ENCODE assay signal across 26 cellular contexts in the genomic region with DNA sequence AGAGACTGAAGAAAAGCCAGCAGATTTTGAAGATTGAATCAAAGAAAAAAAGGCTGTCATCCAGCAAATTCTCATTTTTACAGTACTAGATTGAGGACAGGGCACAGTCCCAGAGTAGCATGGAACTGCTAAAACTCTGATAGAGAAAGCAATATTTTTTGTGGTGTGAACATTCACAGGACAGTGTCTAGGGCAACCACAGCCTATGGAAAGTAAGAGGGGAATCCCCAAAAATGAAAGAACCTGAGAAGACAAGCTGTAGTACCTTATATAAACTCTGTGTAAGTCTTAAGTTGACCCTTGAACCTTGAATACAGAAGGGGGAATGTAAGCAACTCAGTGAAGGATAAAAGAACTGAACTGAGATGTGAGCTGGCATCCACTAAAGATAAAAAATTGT.
A peak's percentile ranks its signal among the peaks of the same experiment; 100 is the strongest.
DNase-seq lines count a peak whose midpoint lies in the region; ATAC-seq, FAIRE-seq and TF ChIP-seq lines count a peak whose summit lies in the region.
"Had no signal": no experiment of that assay in that cellular context is flagged by ENCODE, and none has a peak within 500 bp of the region (broad histone marks: within the 10 kb centered on the region; RNA-seq: fewer than 3 reads in every experiment).

No MANE protein-coding gene starts in this region.

- no peak overlapping the region for H3K4me3 ChIP-seq in GM12878
- H3K4me3 ChIP-seq in heart right ventricle: no peak overlapping the region
- H3K4me3 ChIP-seq in tibial nerve: no peak overlapping the region
- H3K4me3 ChIP-seq: A549, BLaER1, K562 had no signal

- RAD21 ChIA-PET in GM12878 (lab: Charles Lee; ENCODE audit: unreplicated experiment): interaction anchor here (1.0 kb wide), 1 partner anchor 20 kb away, joined by 3 read pairs; no protein-coding TSS in a partner anchor

- SMC1A ChIA-PET in GM12878 (lab: Charles Lee; ENCODE audit: uncharacterized antibody, unreplicated experiment): no interaction called here

- no peaks in the 10 kb centered on the region for H3K79me2 ChIP-seq in GM12878 (ENCODE audit: control insufficient read depth, insufficient read depth, low read length)

- no peaks in the 10 kb centered on the region for H3K27me3 ChIP-seq in GM12878 (replicated peaks in 1 of 2; ENCODE audit: control insufficient read depth in 2 of 2, insufficient read depth in 2 of 2, low read length in 1 of 2)
- no peaks in the 10 kb centered on the region for H3K27me3 ChIP-seq in heart right ventricle
- H3K27me3 ChIP-seq in tibial nerve: no peaks in the 10 kb centered on the region
- H3K27me3 ChIP-seq: BLaER1 had no signal

- TF ChIP-seq RAD21 in GM12878 (IDR thresholded peaks at IDR 0.05; ENCODE audit: insufficient read depth, low read depth, low read length): no peak

- TF ChIP-seq CTCF in GM12878 (IDR thresholded peaks at IDR 0.05 in 2 of 3, conservative IDR thresholded peaks at IDR 0.05 in 1 of 3; ENCODE audit: control insufficient read depth in 2 of 3, extremely low read depth in 1 of 3, insufficient read depth in 1 of 3, low read depth in 3 of 3, low read length in 3 of 3) (no peak), heart right ventricle (IDR thresholded peaks at IDR 0.05) (no peak), tibial nerve (IDR thresholded peaks at IDR 0.05) (no peak)

- no TSS peak for BruUV-seq in GM12878 (replicated peaks; lab: Mats Ljungman, UMichigan)

- intact Hi-C loops in GM12878 (cut with micrococcal nuclease; ENCODE audit: unreplicated experiment): no loop called here
- intact Hi-C loops in heart right ventricle (cut with DNase I): no loop called here

- no peak overlapping the region for H3K4me2 ChIP-seq in GM12878 (ENCODE audit: control insufficient read depth, insufficient read depth)
- H3K4me2 ChIP-seq: A549, BLaER1, SK-N-SH had no signal

- H3K9me3 ChIP-seq in GM12878 (replicated peaks; ENCODE audit: control insufficient read depth, insufficient read depth, low read length): no peaks in the 10 kb centered on the region
- H3K9me3 ChIP-seq in heart right ventricle: peaks cover 0 to 39% (median 0%) of the 10 kb centered on the region in 11 donors
- H3K9me3 ChIP-seq in tibial nerve: peaks cover 0 to 22% (median under 1%) of the 10 kb centered on the region in 4 donors
- H3K9me3 ChIP-seq: A549, BLaER1, SK-N-SH had no signal

- H2AFZ ChIP-seq in GM12878 (ENCODE audit: control insufficient read depth, low read depth, low read length): no peak overlapping the region

- POLR2A ChIA-PET in GM12878 (lab: Charles Lee): no interaction called here

- H3K27ac ChIP-seq in GM12878 (ENCODE audit: control insufficient read depth, insufficient read depth) (no peak overlapping the region), heart right ventricle (no peak overlapping the region), tibial nerve (no peak overlapping the region)
- H3K27ac ChIP-seq: A549, BLaER1 had no signal

- TF ChIP-seq EP300 in GM12878 (IDR thresholded peaks at IDR 0.05; ENCODE audit: borderline replicate concordance in 1 of 2, control insufficient read depth in 1 of 2, low read depth in 2 of 2, low read length in 2 of 2) (no peak), tibial nerve (IDR thresholded peaks at IDR 0.05) (no peak)

- no peaks in the 10 kb centered on the region for H3K36me3 ChIP-seq in GM12878 (ENCODE audit: control insufficient read depth in 2 of 2, insufficient read depth in 2 of 2, low read length in 1 of 2)
- H3K36me3 ChIP-seq in heart right ventricle: no peaks in the 10 kb centered on the region
- no peaks in the 10 kb centered on the region for H3K36me3 ChIP-seq in tibial nerve
- H3K36me3 ChIP-seq: BLaER1 had no signal

- DNase-seq in GM12878 (ENCODE audit: low read depth, low spot score) (no peak), heart right ventricle (no peak), tibial nerve (ENCODE audit: low spot score in 2 of 2) (no peak)
- DNase-seq: Calu3; CD4-positive, alpha-beta memory T cell; DMS53; EL; H7; HFFc6; MV-4-11; NCI-H1694 treated with DMSO at 0.1 percent for 48 hours; NCI-H510A; NCI-H748 treated with DMSO at 0.1 percent for 48 hours; OCI-M1; RPMI8226; SHP77 treated with DMSO at 0.1 percent for 48 hours; SK-N-SH had no signal

- CTCF ChIA-PET in GM12878 (lab: Yijun Ruan, JAX): no interaction called here

- H3K4me1 ChIP-seq in GM12878 (ENCODE audit: control insufficient read depth, insufficient read depth, low read length) (no peaks in the 10 kb centered on the region), heart right ventricle (no peaks in the 10 kb centered on the region), tibial nerve (no peaks in the 10 kb centered on the region)
- H3K4me1 ChIP-seq: A549, BLaER1 had no signal

- peak; percentile 55 for ATAC-seq in GM18508 (IDR thresholded peaks at IDR 0.05; ENCODE audit: insufficient read depth, unreplicated experiment)
- ATAC-seq in GM19025 (IDR thresholded peaks at IDR 0.05; ENCODE audit: low read depth, unreplicated experiment): peak; percentile 55
- peak; percentile 44 for ATAC-seq in HG03159 (IDR thresholded peaks at IDR 0.05; ENCODE audit: unreplicated experiment)
- ATAC-seq in GM12878: peak; percentile 68
- ATAC-seq in heart right ventricle: no peak
- ATAC-seq in GM21528 (IDR thresholded peaks at IDR 0.05; ENCODE audit: low FRiP score, unreplicated experiment): no peak
- ATAC-seq: K562 had no signal

- TF ChIP-seq POLR2A in GM12878 (IDR thresholded peaks at IDR 0.05; ENCODE audit: low read depth, low read length) (no peak), tibial nerve (IDR thresholded peaks at IDR 0.05) (no peak)

- no peak overlapping the region for H3K9ac ChIP-seq in GM12878 (ENCODE audit: control insufficient read depth, insufficient read depth, low read length)
- H3K9ac ChIP-seq: BLaER1, SK-N-SH had no signal

- FAIRE-seq in GM12878 (lab: Jason Lieb, UNC): no peak
- FAIRE-seq: A549, GM12891, GM18507, K562 had no signal

- in situ Hi-C loops in GM12878 (cut with MboI): no loop called here

- no peaks in the 10 kb centered on the region for H4K20me1 ChIP-seq in GM12878 (ENCODE audit: control insufficient read depth, insufficient read depth)
- H4K20me1 ChIP-seq: BLaER1 had no signal

TF ChIP-seq in GM12878, 131 proteins besides CTCF, POLR2A, EP300 and RAD21:
- no peak for TF ChIP-seq HCFC1 (IDR thresholded peaks at IDR 0.05; ENCODE audit: low read length)
- TF ChIP-seq CREB1 (IDR thresholded peaks at IDR 0.05; ENCODE audit: low read depth): no peak
- TF ChIP-seq ATF7 (IDR thresholded peaks at IDR 0.05; ENCODE audit: low read depth): no peak

Comparison
In these comparisons a context has a peak if more than half of its experiments do, and no peak if none do; other contexts are left out.
1. ATAC-seq: peak in GM18508 (single experiment), GM19025 (single experiment), HG03159 (single experiment) and GM12878 (single experiment); none in heart right ventricle (0 of 8) and GM21528 (single experiment).